Comparison of ENCODE assay signal across 17 cellular contexts in the genomic region with DNA sequence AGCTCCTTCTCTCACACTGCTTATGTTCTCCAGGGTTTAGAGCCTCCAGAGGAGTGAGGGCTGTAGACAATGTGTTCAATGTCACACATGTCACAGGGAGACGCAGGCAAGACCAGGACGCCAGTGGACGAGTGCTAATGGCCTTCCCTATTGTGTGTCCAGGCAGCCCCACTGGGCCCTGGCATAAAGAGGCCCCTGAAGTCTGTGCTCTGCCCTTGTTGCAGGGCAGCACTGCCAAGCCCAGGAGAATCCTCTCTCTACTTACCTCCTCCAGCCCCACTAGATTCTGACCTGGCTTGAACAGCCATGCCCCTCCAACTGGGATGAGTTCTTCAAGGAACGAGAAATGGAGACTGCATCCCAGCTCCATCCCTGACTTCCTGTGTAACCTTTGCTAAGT. TPM values are rescaled to one million over a fixed set of nuclear protein-coding genes. Genes with fewer than 3 reads are reported as not detected.
"Had no signal": no experiment of that assay in that cellular context is flagged by ENCODE, and none has a peak within 500 bp of the region (broad histone marks: within the 10 kb centered on the region; RNA-seq: fewer than 3 reads in every experiment).

No MANE protein-coding gene starts in this region.

- H3K9me3 ChIP-seq: adrenal gland, esophagus squamous epithelium, SK-N-SH had no signal

- ATAC-seq: activated CD4-positive, CD25-positive, alpha-beta regulatory T cell treated with anti-CD3 and anti-CD28 coated beads, Interleukin-2, amount 50 U/mL, for 24 hours; T-cell had no signal

- H3K27ac ChIP-seq: adrenal gland, esophagus squamous epithelium had no signal

- H3K4me3 ChIP-seq: adrenal gland, esophagus squamous epithelium had no signal

- H3K36me3 ChIP-seq: adrenal gland, esophagus squamous epithelium had no signal

- H3K4me1 ChIP-seq: adrenal gland had no signal

- DNase-seq: effector CD4-positive, alpha-beta T cell; esophagus squamous epithelium; glutamatergic neuron; mesendoderm; SK-N-SH; stimulated activated CD4-positive, alpha-beta T cell treated with anti-CD3 and anti-CD28 coated beads, Interleukin-15, amount 100 ng/mL, for 24 hours; stimulated activated CD4-positive, alpha-beta T cell treated with anti-CD3 and anti-CD28 coated beads, Interleukin-4, amount 100 ng/mL, for 24 hours; stimulated activated naive CD4-positive, alpha-beta T cell treated with Interleukin-2 at 50 U/mL for 16 hours; substantia nigra; T-cell; T1000; trophoblast cell had no signal

- H3K27me3 ChIP-seq: adrenal gland had no signal

- H3K9me3 Mint-ChIP-seq: activated naive CD4-positive, alpha-beta T cell treated with anti-CD3 and anti-CD28 coated beads, Interleukin-2, amount 50 U/mL, for 24 hours; activated T-helper 2 cell treated with anti-CD3 and anti-CD28 coated beads, Interferon-gamma antibody, Interleukin-2, Interleukin-4, amounts not matched to agents 10 μg/mL and 5 μg/mL and 100 μg/mL, durations not matched to agents 14 hours and 24 hours and 36 hours; T-cell had no signal

- H3K36me3 Mint-ChIP-seq: activated naive CD4-positive, alpha-beta T cell treated with anti-CD3 and anti-CD28 coated beads, Interleukin-2, amount 50 U/mL, for 24 hours; T-cell had no signal

- H3K4me3 Mint-ChIP-seq: activated naive CD4-positive, alpha-beta T cell treated with anti-CD3 and anti-CD28 coated beads, Interleukin-2, amount 50 U/mL, for 24 hours; T-cell had no signal

- H3K27ac Mint-ChIP-seq: activated naive CD4-positive, alpha-beta T cell treated with anti-CD3 and anti-CD28 coated beads, Interleukin-2, amount 50 U/mL, for 24 hours; activated T-helper 2 cell treated with anti-CD3 and anti-CD28 coated beads, Interferon-gamma antibody, Interleukin-2, Interleukin-4, amounts not matched to agents 10 μg/mL and 5 μg/mL and 100 μg/mL, durations not matched to agents 14 hours and 24 hours and 36 hours; T-cell had no signal

RNA-seq across cellular contexts. Expression of a gene that starts 33.8 kb away (rescaled TPM):
- polyA plus RNA-seq: neural cell had no signal
